Comparison of ENCODE assay signal across 12 cellular contexts in genomic region chr5:66661149-66661548, GRCh38.
A peak's percentile ranks its signal among the peaks of the same experiment; 100 is the strongest.
DNase-seq lines count a peak whose midpoint lies in the region; ATAC-seq and TF ChIP-seq lines count a peak whose summit lies in the region.
"Had no signal": no experiment of that assay in that cellular context is flagged by ENCODE, and none has a peak within 500 bp of the region (broad histone marks: within the 10 kb centered on the region; RNA-seq: fewer than 3 reads in every experiment).

No MANE protein-coding gene starts in this region.

- TF ChIP-seq CTCF in cardiac fibroblast (IDR thresholded peaks at IDR 0.05; ENCODE audit: low read depth, low read length): no peak
- TF ChIP-seq CTCF in transverse colon (IDR thresholded peaks at IDR 0.05): no peak

- DNase-seq in Right ventricle myocardium inferior (ENCODE audit: missing footprints): no peak
- no peak for DNase-seq in cardiac septum (ENCODE audit: low spot score)
- peak; percentile 57 to 85 for DNase-seq in cardiac fibroblast (ENCODE audit: low read depth in 2 of 2)
- DNase-seq in left lobe of liver (ENCODE audit: low spot score): no peak
- peak; percentile 32 for DNase-seq in transverse colon
- DNase-seq in stimulated activated CD4-positive, alpha-beta T cell treated with anti-CD3 and anti-CD28 coated beads, Interleukin-2, amount 100 ng/mL, for 24 hours: no peak
- DNase-seq in MV-4-11 (lab: John Stamatoyannopoulos, UW): no peak
- DNase-seq: ACHN, GF-D8 had no signal

- intact Hi-C loops in Right ventricle myocardium inferior (cut with DNase I) (no loop called here), cardiac septum (cut with DNase I) (no loop called here), transverse colon (cut with DNase I; ENCODE audit: low total_unique reads) (no loop called here)

- in situ Hi-C loops in transverse colon (cut with MboI; ENCODE audit: low pct_ligation_motif_present in 1 of 4, low pct_unique_long_range_greater_than_20kb in 1 of 4, low sequenced_read_pairs in 3 of 4): no loop called here

- ATAC-seq in Right ventricle myocardium inferior: peak; percentile 83
- peak; percentile 60 for ATAC-seq in left lobe of liver
- no peak for ATAC-seq in HG02884 (IDR thresholded peaks at IDR 0.05; ENCODE audit: unreplicated experiment)

- no peaks in the 10 kb centered on the region for H3K27me3 ChIP-seq in transverse colon
- H3K27me3 ChIP-seq: breast epithelium had no signal

- no peaks in the 10 kb centered on the region for H3K36me3 ChIP-seq in transverse colon
- H3K36me3 ChIP-seq: breast epithelium had no signal

- H3K4me3 ChIP-seq in cardiac fibroblast (replicated peaks in 1 of 2; ENCODE audit: low read depth in 2 of 2, low read length in 2 of 2) (no peak overlapping the region), transverse colon (no peak overlapping the region)
- H3K4me3 ChIP-seq: breast epithelium had no signal

- TF ChIP-seq POLR2A in transverse colon (IDR thresholded peaks at IDR 0.05): no peak

- no peaks in the 10 kb centered on the region for H3K9me3 ChIP-seq in transverse colon
- H3K9me3 ChIP-seq: breast epithelium had no signal

- WGBS in transverse colon (ENCODE audit: low coverage in 1 of 2), 2 donors: 57 to 66% methylated on average over 2 to 3 of the region's 3 CpGs

- H3K4me1 ChIP-seq in transverse colon: peaks cover 0 to 5% (median 2%) of the 10 kb centered on the region in 4 donors
- H3K4me1 ChIP-seq: breast epithelium had no signal

- no peak for TF ChIP-seq EP300 in transverse colon (IDR thresholded peaks at IDR 0.05; ENCODE audit: low read depth)

- peak overlapping the region in 2 of 4 donors; percentile 6 to 29 for H3K27ac ChIP-seq in transverse colon
- H3K27ac ChIP-seq: breast epithelium, RWPE1 had no signal

Comparison
In these comparisons a context has a peak if more than half of its experiments do, and no peak if none do; other contexts are left out.
1. DNase-seq: peak in cardiac fibroblast (2 of 2) and transverse colon (single experiment); none in Right ventricle myocardium inferior (single experiment), cardiac septum (single experiment), left lobe of liver (single experiment), stimulated activated CD4-positive, alpha-beta T cell treated with anti-CD3 and anti-CD28 coated beads, Interleukin-2, amount 100 ng/mL, for 24 hours (0 of 2) and MV-4-11 (single experiment).